ENCODE assay signal across 9 cellular contexts in genomic region chr14:91867316-91867988, GRCh38. TPM values are rescaled to one million over a fixed set of nuclear protein-coding genes. Genes with fewer than 3 reads are reported as not detected.
DNase-seq lines count a peak whose midpoint lies in the region; ATAC-seq, FAIRE-seq and TF ChIP-seq lines count a peak whose summit lies in the region.
"Had no signal": no experiment of that assay in that cellular context is flagged by ENCODE, and none has a peak within 500 bp of the region (broad histone marks: within the 10 kb centered on the region; RNA-seq: fewer than 3 reads in every experiment).

Gene TC2N (minus strand): TSS chr14:91867536. CDS start chr14:91813769, 53,767 bp downstream.

- H3K9me3 Mint-ChIP-seq in CD4-positive, CD25-positive, alpha-beta regulatory T cell = no peaks in the 10 kb centered on the region
- H3K9me3 Mint-ChIP-seq in naive thymus-derived CD4-positive, alpha-beta T cell = peaks cover 0 to 2% (median 0%) of the 10 kb centered on the region in 11 donors

- POLR2A ChIA-PET in naive thymus-derived CD4-positive, alpha-beta T cell (lab: Charles Lee) = interaction anchor here (0.6 to 4.6 kb wide), 25 partner anchors 9 to 621 kb away, joined by 3 to 71 read pairs (median 7); partner anchors contain the start of genes PPP4R3A and TRIP11

- WGBS in psoas muscle, 3 donors = 85 to 88% (median 88%) methylated on average over 10 of the region's 10 CpGs

- H3K4me3 Mint-ChIP-seq in CD4-positive, CD25-positive, alpha-beta regulatory T cell = peak within 1 kb of the TSS; percentile 88 to 94 (median 94)
- H3K4me3 Mint-ChIP-seq in naive thymus-derived CD4-positive, alpha-beta T cell = peak within 1 kb of the TSS; percentile 83 to 99 (median 96)

- TF ChIP-seq CTCF in psoas muscle (IDR thresholded peaks at IDR 0.05) = no peak

- H3K27me3 ChIP-seq in CD4-positive, CD25-positive, alpha-beta regulatory T cell (ENCODE audit: control insufficient read depth, insufficient read depth, low read length) = no peaks in the 10 kb centered on the region
- H3K27me3 ChIP-seq in naive thymus-derived CD4-positive, alpha-beta T cell (ENCODE audit: control insufficient read depth in 2 of 2, insufficient read depth in 2 of 2, low read length in 2 of 2) = no peaks in the 10 kb centered on the region
- no peaks in the 10 kb centered on the region for H3K27me3 ChIP-seq in psoas muscle (ENCODE audit: insufficient read depth in 3 of 3, low read length in 2 of 3)

- FAIRE-seq in urothelium cell line (lab: Jason Lieb, UNC) = no peak

- H3K36me3 Mint-ChIP-seq in CD4-positive, CD25-positive, alpha-beta regulatory T cell = peaks cover 23% of the 10 kb centered on the region
- peaks cover 0 to 41% (median 23%) of the 10 kb centered on the region in 5 donors for H3K36me3 Mint-ChIP-seq in naive thymus-derived CD4-positive, alpha-beta T cell

- H3K27ac Mint-ChIP-seq in CD4-positive, CD25-positive, alpha-beta regulatory T cell = peak within 1 kb of the TSS; percentile 97 to 100 (median 98)
- peak within 1 kb of the TSS; percentile 96 to 100 (median 99) for H3K27ac Mint-ChIP-seq in naive thymus-derived CD4-positive, alpha-beta T cell

- peaks cover 30 to 93% (median 65%) of the 10 kb centered on the region in 4 donors for H3K4me1 Mint-ChIP-seq in CD4-positive, CD25-positive, alpha-beta regulatory T cell
- peaks cover 56 to 84% (median 70%) of the 10 kb centered on the region in 7 donors for H3K4me1 Mint-ChIP-seq in naive thymus-derived CD4-positive, alpha-beta T cell

- intact Hi-C loops in naive thymus-derived CD4-positive, alpha-beta T cell (cut with micrococcal nuclease) = loop anchor here (1.0 to 10.0 kb wide), 8 partner anchors 9 to 1485 kb away; no protein-coding TSS in a partner anchor
- intact Hi-C loops in psoas muscle (cut with DNase I) = no loop called here

- peaks cover 2% of the 10 kb centered on the region for H3K36me3 ChIP-seq in CD4-positive, CD25-positive, alpha-beta regulatory T cell (ENCODE audit: control insufficient read depth, insufficient read depth, low read length)
- peaks cover 0 to 4% (median 0%) of the 10 kb centered on the region in 3 experiments for H3K36me3 ChIP-seq in naive thymus-derived CD4-positive, alpha-beta T cell (ENCODE audit: control insufficient read depth in 2 of 3, insufficient read depth in 3 of 3, low read length in 3 of 3)
- no peaks in the 10 kb centered on the region for H3K36me3 ChIP-seq in psoas muscle (ENCODE audit: insufficient read depth in 1 of 2, low read depth in 1 of 2)

- peak in 2 of 3 donors; percentile 39 to 77 for DNase-seq in CD4-positive, CD25-positive, alpha-beta regulatory T cell
- DNase-seq in HT-29 (ENCODE audit: low spot score) = no peak
- peak; percentile 49 for DNase-seq in activated gamma-delta T cell treated with anti-CD3 and anti-CD28 coated beads, Interleukin-2, amount 50 U/mL, for 16 hours (ENCODE audit: low read depth)
- peak in 8 of 9 donors; percentile 49 to 73 (median 62) for DNase-seq in naive thymus-derived CD4-positive, alpha-beta T cell
- DNase-seq in globus pallidus (ENCODE audit: low spot score) = no peak
- no peak for DNase-seq in psoas muscle
- DNase-seq in urothelium cell line (ENCODE audit: low spot score) = no peak
- DNase-seq: left cardiac atrium had no signal

- peak within 1 kb of the TSS; percentile 92 for H3K27ac ChIP-seq in CD4-positive, CD25-positive, alpha-beta regulatory T cell (ENCODE audit: insufficient read depth, low read length, poor library complexity, severe bottlenecking)
- H3K27ac ChIP-seq in naive thymus-derived CD4-positive, alpha-beta T cell (ENCODE audit: low read depth, low read length) = peak within 1 kb of the TSS; percentile 91
- H3K27ac ChIP-seq in psoas muscle = no peak within 1 kb of the TSS

- H3K9me3 ChIP-seq in CD4-positive, CD25-positive, alpha-beta regulatory T cell (ENCODE audit: control insufficient read depth in 2 of 2, low read length in 2 of 2) = no peaks in the 10 kb centered on the region
- no peaks in the 10 kb centered on the region for H3K9me3 ChIP-seq in naive thymus-derived CD4-positive, alpha-beta T cell (ENCODE audit: control insufficient read depth in 2 of 3, low read length in 3 of 3)
- no peaks in the 10 kb centered on the region for H3K9me3 ChIP-seq in psoas muscle

- ATAC-seq in CD4-positive, CD25-positive, alpha-beta regulatory T cell (ENCODE audit: low read depth in 2 of 2) = peak; percentile 18 to 21
- ATAC-seq in naive thymus-derived CD4-positive, alpha-beta T cell = peak; percentile 62
- ATAC-seq in psoas muscle = no peak
- ATAC-seq in GM21576 (IDR thresholded peaks at IDR 0.05; ENCODE audit: unreplicated experiment) = no peak

- H3K4me3 ChIP-seq in CD4-positive, CD25-positive, alpha-beta regulatory T cell (ENCODE audit: low read depth, low read length) = peak within 1 kb of the TSS; percentile 91
- H3K4me3 ChIP-seq in naive thymus-derived CD4-positive, alpha-beta T cell (ENCODE audit: low read length) = peak within 1 kb of the TSS; percentile 88
- no peak within 1 kb of the TSS for H3K4me3 ChIP-seq in psoas muscle

- H3K4me1 ChIP-seq in CD4-positive, CD25-positive, alpha-beta regulatory T cell (ENCODE audit: control insufficient read depth, insufficient read depth, low read length, poor library complexity, severe bottlenecking) = peaks cover 92% of the 10 kb centered on the region
- H3K4me1 ChIP-seq in naive thymus-derived CD4-positive, alpha-beta T cell (ENCODE audit: control insufficient read depth in 2 of 2, insufficient read depth in 2 of 2, low read length in 2 of 2) = peaks cover 65 to 69% of the 10 kb centered on the region in 2 donors
- H3K4me1 ChIP-seq in psoas muscle = peaks cover 6% of the 10 kb centered on the region

- CTCF ChIA-PET in naive thymus-derived CD4-positive, alpha-beta T cell (lab: Charles Lee) = interaction anchor here (0.7 to 2.0 kb wide), 6 partner anchors 10 to 44 kb away, joined by 3 to 7 read pairs (median 4); no protein-coding TSS in a partner anchor

- no peaks in the 10 kb centered on the region for H3K27me3 Mint-ChIP-seq in CD4-positive, CD25-positive, alpha-beta regulatory T cell
- H3K27me3 Mint-ChIP-seq in naive thymus-derived CD4-positive, alpha-beta T cell = no peaks in the 10 kb centered on the region

RNA-seq across cellular contexts. Expression of gene TC2N, which starts in this region (rescaled TPM):
- 138 TPM for total RNA-seq in CD4-positive, CD25-positive, alpha-beta regulatory T cell
- polyA plus RNA-seq in CD4-positive, CD25-positive, alpha-beta regulatory T cell = 100 to 1,000 TPM in 1 of 4 donors, 10 to 100 TPM in 3; 68.8 to 113 (median 93.1) TPM
- total RNA-seq in HT-29 (2014; rRNA removed; shearing (Covaris generic)) = 13.9 and 14.2 TPM in 2 replicates
- 100 to 1,000 TPM; 158 to 301 (median 246) TPM for total RNA-seq in naive thymus-derived CD4-positive, alpha-beta T cell
- polyA plus RNA-seq in naive thymus-derived CD4-positive, alpha-beta T cell = 100 to 1,000 TPM; 167 to 193 TPM
- total RNA-seq in psoas muscle = 1 to 10 TPM; 1.5 to 4.3 (median 2.9) TPM
- 1 to 10 TPM; 1.2 to 2.3 (median 1.7) TPM for polyA plus RNA-seq in psoas muscle

Comparison
In these comparisons a context has a peak if more than half of its experiments do, and no peak if none do; other contexts are left out.
1. RNA of gene TC2N (polyA plus RNA-seq): 167 to 193 TPM in naive thymus-derived CD4-positive, alpha-beta T cell and 68.8 to 113 TPM in CD4-positive, CD25-positive, alpha-beta regulatory T cell; 1.2 to 2.3 TPM in psoas muscle; every median in the first group is over 10 times any median in the second.
2. ATAC-seq: peak in CD4-positive, CD25-positive, alpha-beta regulatory T cell (2 of 2) and naive thymus-derived CD4-positive, alpha-beta T cell (single experiment); none in psoas muscle (0 of 4) and GM21576 (single experiment).
3. DNase-seq: peak in CD4-positive, CD25-positive, alpha-beta regulatory T cell (2 of 3), activated gamma-delta T cell treated with anti-CD3 and anti-CD28 coated beads, Interleukin-2, amount 50 U/mL, for 16 hours (single experiment) and naive thymus-derived CD4-positive, alpha-beta T cell (8 of 9); none in HT-29 (single experiment), globus pallidus (single experiment), psoas muscle (0 of 2) and urothelium cell line (single experiment).
4. intact Hi-C loops: an anchor here in naive thymus-derived CD4-positive, alpha-beta T cell (1.0 to 10.0 kb wide); none called in psoas muscle.